ENCODE assay signal across 6 cellular contexts in genomic region chr9:136726631-136727191, GRCh38. TPM values are rescaled to one million over a fixed set of nuclear protein-coding genes. Genes with fewer than 3 reads are reported as not detected.
DNase-seq lines count a peak whose midpoint lies in the region; TF ChIP-seq lines count a peak whose summit lies in the region.

No MANE protein-coding gene starts in this region.

- peak overlapping the region; percentile 94 for H3K4me3 ChIP-seq in neural cell (ENCODE audit: low read length)

- intact Hi-C loops in CD14-positive monocyte (cut with micrococcal nuclease): loop anchor here (5.0 to 10.0 kb wide), 2 partner anchors 39 to 242 kb away; partner anchors contain the start of genes AGPAT2 (in 2 of the 2) and SEC16A (in 1 of the 2)

- H3K36me3 Mint-ChIP-seq in CD14-positive monocyte: peaks cover 27 to 41% of the 10 kb centered on the region in 2 donors
- H3K36me3 Mint-ChIP-seq in brain: peaks cover 33% of the 10 kb centered on the region

- H3K4me1 Mint-ChIP-seq in CD14-positive monocyte: peaks cover 33% of the 10 kb centered on the region
- H3K4me1 Mint-ChIP-seq in brain: peaks cover 40% of the 10 kb centered on the region

- no peaks in the 10 kb centered on the region for H3K9me3 Mint-ChIP-seq in CD14-positive monocyte
- no peaks in the 10 kb centered on the region for H3K9me3 Mint-ChIP-seq in brain

- no peak overlapping the region for H3K27ac ChIP-seq in neural cell (ENCODE audit: low read length)

- TF ChIP-seq RAD21 in neural cell (conservative IDR thresholded peaks at IDR 0.05): no peak

- TF ChIP-seq CTCF in CD14-positive monocyte (IDR thresholded peaks at IDR 0.05) (peak; percentile 71), brain (conservative IDR thresholded peaks at IDR 0.05) (peak in 1 of 2 experiments; percentile 26), neural cell (IDR thresholded peaks at IDR 0.05; ENCODE audit: poor library complexity, severe bottlenecking) (peak; percentile 47)

- H3K4me3 Mint-ChIP-seq in CD14-positive monocyte (peak overlapping the region; percentile 96 to 97), brain (peak overlapping the region; percentile 93 to 99 (median 95))

- H3K27ac Mint-ChIP-seq in CD14-positive monocyte (peak overlapping the region; percentile 72 to 96 (median 85)), brain (peak overlapping the region; percentile 91 to 97 (median 93))

- H3K27me3 ChIP-seq in neural cell (ENCODE audit: insufficient read depth, low read depth, low read length): peaks cover 8% of the 10 kb centered on the region

- no peak for DNase-seq in CD14-positive monocyte (ENCODE audit: low spot score)
- peak; percentile 38 for DNase-seq in MV-4-11 (lab: John Stamatoyannopoulos, UW)
- DNase-seq in DMS79 (lab: John Stamatoyannopoulos, UW): no peak
- DNase-seq in DMS153 treated with DMSO at 0.1 percent for 48 hours (lab: John Stamatoyannopoulos, UW; ENCODE audit: unreplicated experiment): no peak

- no peak for TF ChIP-seq EP300 in neural cell (conservative IDR thresholded peaks at IDR 0.05; ENCODE audit: poor library complexity, severe bottlenecking)

- H3K4me2 ChIP-seq in neural cell (ENCODE audit: low read length): peak overlapping the region; percentile 97

- no peaks in the 10 kb centered on the region for H3F3A ChIP-seq in neural cell (ENCODE audit: insufficient read depth, low read length, poor library complexity, severe bottlenecking)

- peak overlapping the region; percentile 77 for H3K9ac ChIP-seq in neural cell (ENCODE audit: low read length)

- no peak overlapping the region for H2AFZ ChIP-seq in neural cell (ENCODE audit: low read depth, low read length)

- no peaks in the 10 kb centered on the region for H3K36me3 ChIP-seq in neural cell (ENCODE audit: insufficient read depth, low read length)

- peaks cover 6 to 12% (median 8%) of the 10 kb centered on the region in 3 donors for H3K27me3 Mint-ChIP-seq in CD14-positive monocyte (ENCODE audit: low read depth in 3 of 3)
- peaks cover 10% of the 10 kb centered on the region for H3K27me3 Mint-ChIP-seq in brain

- H3K79me2 ChIP-seq in neural cell (replicated peaks; ENCODE audit: insufficient read depth, low read length): peaks cover 21% of the 10 kb centered on the region

- peaks cover 10% of the 10 kb centered on the region for H4K20me1 ChIP-seq in neural cell (ENCODE audit: insufficient read depth)

- H3K9me2 ChIP-seq in neural cell (ENCODE audit: insufficient read depth, low read length): no peaks in the 10 kb centered on the region

- H3K9me3 ChIP-seq in neural cell (ENCODE audit: low read length): no peaks in the 10 kb centered on the region

TF ChIP-seq in neural cell, 6 proteins besides CTCF, POLR2A, EP300 and RAD21:
- TF ChIP-seq TAF1 (IDR thresholded peaks at IDR 0.05; ENCODE audit: low read depth) (no peak), REST (IDR thresholded peaks at IDR 0.05; ENCODE audit: borderline replicate concordance) (no peak), MXI1 (conservative IDR thresholded peaks at IDR 0.05; ENCODE audit: poor library complexity, severe bottlenecking) (no peak), SMC3 (conservative IDR thresholded peaks at IDR 0.05; ENCODE audit: poor library complexity) (no peak), EZH2 (IDR thresholded peaks at IDR 0.05; ENCODE audit: borderline replicate concordance, insufficient read depth, low read length, poor library complexity, severe bottlenecking) (no peak), POLR2AphosphoS5 (IDR thresholded peaks at IDR 0.05) (no peak)

RNA-seq across cellular contexts. Expression of gene DIPK1B, which starts 14.3 kb away (rescaled TPM):
- polyA plus RNA-seq in CD14-positive monocyte: under 1 TPM in 1 of 2 donors, not detected in 1; 0.10 TPM
- 35.5 TPM for polyA plus RNA-seq in brain (ENCODE audit: insufficient read depth, low read depth, low replicate concordance)
- 65.1 and 78.7 TPM in 2 replicates for polyA plus RNA-seq in neural cell
- polyA minus RNA-seq in neural cell: 46.5 and 48.0 TPM in 2 replicates

RNA-seq across cellular contexts. Expression of gene LCN10, which starts 16.0 kb away (rescaled TPM):
- polyA plus RNA-seq in CD14-positive monocyte (not detected), brain (ENCODE audit: insufficient read depth, low read depth, low replicate concordance) (3.5 TPM), neural cell (not detected in 2 replicates)
- not detected in 2 replicates for polyA minus RNA-seq in neural cell

RNA-seq across cellular contexts. Expression of gene LCN6, which starts 21.6 kb away (rescaled TPM):
- polyA plus RNA-seq in CD14-positive monocyte: not detected
- not detected for polyA plus RNA-seq in brain (ENCODE audit: insufficient read depth, low read depth, low replicate concordance)
- polyA plus RNA-seq in neural cell: not detected in 2 replicates
- not detected in 2 replicates for polyA minus RNA-seq in neural cell

RNA-seq across cellular contexts. Expression of gene LCN8, which starts 31.3 kb away (rescaled TPM):
- polyA plus RNA-seq in CD14-positive monocyte (not detected), brain (ENCODE audit: insufficient read depth, low read depth, low replicate concordance) (0.34 TPM), neural cell (not detected in 2 replicates)
- not detected in 2 replicates for polyA minus RNA-seq in neural cell

RNA-seq across cellular contexts. Expression of gene LCN15, which starts 37.6 kb away (rescaled TPM):
- not detected for polyA plus RNA-seq in CD14-positive monocyte
- polyA plus RNA-seq in brain (ENCODE audit: insufficient read depth, low read depth, low replicate concordance): 32.6 TPM
- polyA plus RNA-seq in neural cell: not detected in 2 replicates
- polyA minus RNA-seq in neural cell: not detected in 2 replicates

Comparison
In these comparisons a context has a peak if more than half of its experiments do, and no peak if none do; other contexts are left out.
1. RNA of gene DIPK1B, which starts 14.3 kb away (polyA plus RNA-seq): 65.1 to 78.7 TPM in neural cell and 35.5 TPM in brain (single experiment); 0.10 TPM in CD14-positive monocyte; every median in the first group is over 10 times any median in the second.